Comparison of ENCODE assay signal across 1 cellular context in genomic region chr17:56665864-56666263, GRCh38.
TF ChIP-seq lines count a peak whose summit lies in the region.

No MANE protein-coding gene starts in this region.

TF ChIP-seq in GM23338, 12 proteins besides CTCF, POLR2A, EP300 and RAD21 (continued from another document):
- TF ChIP-seq ZNF462 (CRISPR knock-in tag; IDR thresholded peaks at IDR 0.05) (no peak), POLR2AphosphoS5 (IDR thresholded peaks at IDR 0.05; ENCODE audit: low read depth) (no peak), NANOG (IDR thresholded peaks at IDR 0.05; ENCODE audit: borderline replicate concordance) (no peak), ETS1 (IDR thresholded peaks at IDR 0.05) (no peak), REST (IDR thresholded peaks at IDR 0.05; ENCODE audit: unreplicated experiment) (no peak), ZNF114 (CRISPR knock-in tag; IDR thresholded peaks at IDR 0.05) (no peak), STAT1 (IDR thresholded peaks at IDR 0.05; ENCODE audit: unreplicated experiment) (no peak)
